Comparison of ENCODE assay signal across 1 cellular context in genomic region chr20:10805764-10806163, GRCh38.
TF ChIP-seq lines count a peak whose summit lies in the region.

No MANE protein-coding gene starts in this region.

TF ChIP-seq in H1, 55 proteins besides CTCF, POLR2A, EP300 and RAD21:
- TF ChIP-seq EZH2 (IDR thresholded peaks at IDR 0.05; ENCODE audit: low read depth, low read length, severe bottlenecking) (no peak), RFX5 (IDR thresholded peaks at IDR 0.05; ENCODE audit: borderline replicate concordance, low read depth, low read length) (no peak), TAF1 (IDR thresholded peaks at IDR 0.05; ENCODE audit: low read depth, low read length) (no peak), SUZ12 (IDR thresholded peaks at IDR 0.05; ENCODE audit: low read length) (no peak), PHF8 (conservative IDR thresholded peaks at IDR 0.05; ENCODE audit: low read depth, low read length) (no peak), HDAC6 (IDR thresholded peaks at IDR 0.05; ENCODE audit: low read depth, low read length) (no peak), HDAC2 (IDR thresholded peaks at IDR 0.05; ENCODE audit: borderline replicate concordance in 1 of 2, low read depth in 2 of 2, low read length in 2 of 2) (no peak), CHD7 (IDR thresholded peaks at IDR 0.05; ENCODE audit: insufficient replicate concordance, low read length) (no peak), ATF3 (IDR thresholded peaks at IDR 0.05; ENCODE audit: insufficient read depth, low read depth, low read length) (no peak), BACH1 (IDR thresholded peaks at IDR 0.05; ENCODE audit: low read length) (no peak), TBP (IDR thresholded peaks at IDR 0.05; ENCODE audit: low read depth, low read length) (no peak)
TF ChIP-seq in H1: peak in this region for 0.
